In the genomic region with DNA sequence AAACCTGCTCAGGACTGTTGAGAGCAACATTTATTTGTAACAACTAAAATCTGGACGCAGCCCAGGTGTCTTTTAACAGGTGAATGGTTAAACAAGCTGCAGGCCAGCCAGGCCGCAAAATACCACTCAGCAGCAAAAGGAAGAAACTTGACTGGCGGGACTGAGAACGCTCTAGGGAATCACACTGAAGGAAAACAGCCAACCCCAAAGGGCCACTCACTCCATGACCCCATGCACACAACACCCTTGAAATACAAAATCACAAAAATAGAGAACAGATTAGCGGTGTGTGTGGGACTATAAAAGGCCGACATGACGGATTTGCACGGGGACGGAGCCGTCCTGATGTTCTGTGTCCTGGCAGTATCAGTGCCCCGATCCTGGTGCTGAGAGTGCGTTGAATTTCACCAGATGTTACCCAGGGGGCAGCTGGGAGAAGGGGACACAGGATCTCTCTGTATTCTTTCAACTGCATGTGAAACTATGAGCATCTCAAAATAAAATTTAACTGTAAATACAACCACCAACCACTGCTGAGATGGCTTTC, we compare ENCODE assay signal across 8 cellular contexts. TPM values are rescaled to one million over a fixed set of nuclear protein-coding genes. Genes with fewer than 3 reads are reported as not detected.
DNase-seq lines count a peak whose midpoint lies in the region; ATAC-seq and TF ChIP-seq lines count a peak whose summit lies in the region.

No MANE protein-coding gene starts in this region.

- H3K36me3 ChIP-seq in CD4-positive, CD25-positive, alpha-beta regulatory T cell (ENCODE audit: control insufficient read depth, insufficient read depth, low read length) = peaks cover 28% of the 10 kb centered on the region
- peaks cover 4% of the 10 kb centered on the region; the same call in 1 of the 2 replicates for H3K36me3 ChIP-seq in MM.1S (replicated peaks; ENCODE audit: insufficient read depth, low read length)
- peaks cover 30% of the 10 kb centered on the region for H3K36me3 ChIP-seq in endodermal cell (ENCODE audit: control insufficient read depth, insufficient read depth, low read length)
- H3K36me3 ChIP-seq in neutrophil = peaks cover 48% of the 10 kb centered on the region
- H3K36me3 ChIP-seq in effector memory CD4-positive, alpha-beta T cell (ENCODE audit: control insufficient read depth, insufficient read depth, low read length) = peaks cover 30% of the 10 kb centered on the region

- H3K4me3 Mint-ChIP-seq in CD4-positive, CD25-positive, alpha-beta regulatory T cell = peak overlapping the region; percentile 76 to 95 (median 90)
- no peak overlapping the region for H3K4me3 Mint-ChIP-seq in endodermal cell

- H3K27ac Mint-ChIP-seq in CD4-positive, CD25-positive, alpha-beta regulatory T cell = peak overlapping the region; percentile 84 to 96 (median 91)
- H3K27ac Mint-ChIP-seq in endodermal cell = no peak overlapping the region

- 53 to 68% methylated on average over 8 to 12 of the region's 12 CpGs for WGBS in endodermal cell (ENCODE audit: insufficient coverage in 1 of 2, insufficient read length in 1 of 2), 2 experiments

- H3K27ac ChIP-seq in CD4-positive, CD25-positive, alpha-beta regulatory T cell (ENCODE audit: insufficient read depth, low read length, poor library complexity, severe bottlenecking) = no peak overlapping the region
- peak overlapping the region; percentile 97 for H3K27ac ChIP-seq in MM.1S (ENCODE audit: low read length)
- peak overlapping the region; percentile 97 for H3K27ac ChIP-seq in endodermal cell (ENCODE audit: low read depth, low read length)
- H3K27ac ChIP-seq in neutrophil = peak overlapping the region; percentile 93
- H3K27ac ChIP-seq in effector memory CD4-positive, alpha-beta T cell (ENCODE audit: insufficient read depth, low read length, poor library complexity, severe bottlenecking) = no peak overlapping the region

- H3K4me1 Mint-ChIP-seq in CD4-positive, CD25-positive, alpha-beta regulatory T cell = peaks cover 33 to 89% (median 62%) of the 10 kb centered on the region in 4 donors
- H3K4me1 Mint-ChIP-seq in endodermal cell = peaks cover 31% of the 10 kb centered on the region

- no peak for DNase-seq in CD4-positive, CD25-positive, alpha-beta regulatory T cell
- peak; percentile 44 for DNase-seq in MM.1S
- DNase-seq in endodermal cell = peak; percentile 54
- no peak for DNase-seq in NAMALWA (ENCODE audit: low spot score)
- DNase-seq in effector memory CD4-positive, alpha-beta T cell = no peak
- DNase-seq in HuH-7.5 (ENCODE audit: low spot score) = no peak

- peaks cover 26% of the 10 kb centered on the region for H3K36me3 Mint-ChIP-seq in CD4-positive, CD25-positive, alpha-beta regulatory T cell
- H3K36me3 Mint-ChIP-seq in endodermal cell (ENCODE audit: low read depth) = peaks cover 37% of the 10 kb centered on the region

- H3K9ac ChIP-seq in MM.1S (ENCODE audit: low read length) (peak overlapping the region; percentile 94), endodermal cell (ENCODE audit: extremely low read depth, low read length, poor library complexity, severe bottlenecking) (no peak overlapping the region)

- no peak for TF ChIP-seq CTCF in MM.1S (IDR thresholded peaks at IDR 0.05; ENCODE audit: low read length)
- no peak for TF ChIP-seq CTCF in endodermal cell (conservative IDR thresholded peaks at IDR 0.05)
- no peak for TF ChIP-seq CTCF in neutrophil (IDR thresholded peaks at IDR 0.05)

- H3K9me2 ChIP-seq in MM.1S (replicated peaks; ENCODE audit: insufficient read depth, low read length) = no peaks in the 10 kb centered on the region

- peak overlapping the region; percentile 92 for H3K4me2 ChIP-seq in MM.1S (ENCODE audit: low read depth, low read length)

- H3K9me3 ChIP-seq in CD4-positive, CD25-positive, alpha-beta regulatory T cell (ENCODE audit: control insufficient read depth in 2 of 2, low read length in 2 of 2) = no peaks in the 10 kb centered on the region
- H3K9me3 ChIP-seq in MM.1S (replicated peaks; ENCODE audit: insufficient read depth, low read length) (no peaks in the 10 kb centered on the region), endodermal cell (ENCODE audit: control insufficient read depth, low read length) (no peaks in the 10 kb centered on the region), neutrophil (no peaks in the 10 kb centered on the region)
- H3K9me3 ChIP-seq in effector memory CD4-positive, alpha-beta T cell (ENCODE audit: control insufficient read depth, low read length) = no peaks in the 10 kb centered on the region

- no peak for ATAC-seq in CD4-positive, CD25-positive, alpha-beta regulatory T cell (ENCODE audit: low read depth in 2 of 2)
- no peak for ATAC-seq in HG03520 (IDR thresholded peaks at IDR 0.05; ENCODE audit: unreplicated experiment)

- peaks cover 70% of the 10 kb centered on the region for H3K4me1 ChIP-seq in CD4-positive, CD25-positive, alpha-beta regulatory T cell (ENCODE audit: control insufficient read depth, insufficient read depth, low read length, poor library complexity, severe bottlenecking)
- peaks cover 58% of the 10 kb centered on the region for H3K4me1 ChIP-seq in MM.1S (ENCODE audit: low read length)
- peaks cover 11% of the 10 kb centered on the region for H3K4me1 ChIP-seq in endodermal cell (ENCODE audit: control insufficient read depth, insufficient read depth, low read length)
- peaks cover 72 to 73% of the 10 kb centered on the region in 2 experiments for H3K4me1 ChIP-seq in neutrophil (ENCODE audit: control insufficient read depth in 1 of 2, insufficient read depth in 1 of 2, low read depth in 1 of 2, low read length in 1 of 2)
- H3K4me1 ChIP-seq in effector memory CD4-positive, alpha-beta T cell (ENCODE audit: control insufficient read depth, insufficient read depth, low read length, poor library complexity, severe bottlenecking) = peaks cover 45% of the 10 kb centered on the region

- no peaks in the 10 kb centered on the region for H4K20me1 ChIP-seq in MM.1S (ENCODE audit: insufficient read depth, low read length)

- H3K9me3 Mint-ChIP-seq in CD4-positive, CD25-positive, alpha-beta regulatory T cell = no peaks in the 10 kb centered on the region
- no peaks in the 10 kb centered on the region for H3K9me3 Mint-ChIP-seq in endodermal cell

- no peaks in the 10 kb centered on the region for H3K27me3 Mint-ChIP-seq in CD4-positive, CD25-positive, alpha-beta regulatory T cell
- H3K27me3 Mint-ChIP-seq in endodermal cell (ENCODE audit: insufficient read depth) = peaks cover 96% of the 10 kb centered on the region

- H3K79me2 ChIP-seq in MM.1S (ENCODE audit: low read length) = peaks cover 91% of the 10 kb centered on the region

- H3K27me3 ChIP-seq in CD4-positive, CD25-positive, alpha-beta regulatory T cell (ENCODE audit: control insufficient read depth, insufficient read depth, low read length) = no peaks in the 10 kb centered on the region
- H3K27me3 ChIP-seq in MM.1S (replicated peaks; ENCODE audit: insufficient read depth, low read length) (no peaks in the 10 kb centered on the region), endodermal cell (ENCODE audit: control insufficient read depth, insufficient read depth, low read length, poor library complexity, severe bottlenecking) (peaks cover 81% of the 10 kb centered on the region), neutrophil (no peaks in the 10 kb centered on the region)
- H3K27me3 ChIP-seq in effector memory CD4-positive, alpha-beta T cell (replicated peaks; ENCODE audit: control insufficient read depth, insufficient read depth, low read length, poor library complexity, severe bottlenecking) = no peaks in the 10 kb centered on the region

- H2AFZ ChIP-seq in MM.1S (ENCODE audit: low read length) = no peak overlapping the region

- no peak overlapping the region for H3K4me3 ChIP-seq in CD4-positive, CD25-positive, alpha-beta regulatory T cell (ENCODE audit: low read depth, low read length)
- H3K4me3 ChIP-seq in MM.1S (ENCODE audit: low read length) = peak overlapping the region; percentile 59; the same call in 1 of the 2 replicates
- H3K4me3 ChIP-seq in endodermal cell (ENCODE audit: low read length) = no peak overlapping the region
- H3K4me3 ChIP-seq in neutrophil (ENCODE audit: low read depth in 1 of 2, low read length in 1 of 2) = peak overlapping the region; percentile 61 to 64
- H3K4me3 ChIP-seq in effector memory CD4-positive, alpha-beta T cell (ENCODE audit: insufficient read depth, low read depth, low read length, poor library complexity, severe bottlenecking) = no peak overlapping the region

- H3F3A ChIP-seq in MM.1S (ENCODE audit: insufficient read depth, low read length) = peaks cover 69% of the 10 kb centered on the region

RNA-seq across cellular contexts. Expression of a gene that starts 23.0 kb away (rescaled TPM):
- 99.2 TPM for total RNA-seq in CD4-positive, CD25-positive, alpha-beta regulatory T cell
- 10 to 100 TPM; 19.0 to 23.4 (median 20.9) TPM for polyA plus RNA-seq in CD4-positive, CD25-positive, alpha-beta regulatory T cell
- 10 to 100 TPM; 22.7 to 24.1 TPM for total RNA-seq in endodermal cell
- polyA plus RNA-seq in endodermal cell (2013, experiment 1 of 2) = 28.1 TPM
- polyA plus RNA-seq in endodermal cell (2013, experiment 2 of 2) = 28.9 TPM

RNA-seq across cellular contexts. Expression of a gene that starts 37.6 kb away (rescaled TPM):
- total RNA-seq in CD4-positive, CD25-positive, alpha-beta regulatory T cell = 56.0 TPM
- polyA plus RNA-seq in CD4-positive, CD25-positive, alpha-beta regulatory T cell = 1 to 10 TPM; 3.8 to 7.0 (median 4.7) TPM
- 10 to 100 TPM; 24.5 to 24.9 TPM for total RNA-seq in endodermal cell
- polyA plus RNA-seq in endodermal cell (2013, experiment 1 of 2) = 22.0 TPM
- polyA plus RNA-seq in endodermal cell (2013, experiment 2 of 2) = 21.2 TPM

Comparison
In these comparisons a context has a peak if more than half of its experiments do, and no peak if none do; other contexts are left out.
1. DNase-seq: peak in MM.1S (single experiment) and endodermal cell (single experiment); none in CD4-positive, CD25-positive, alpha-beta regulatory T cell (0 of 3), NAMALWA (single experiment), effector memory CD4-positive, alpha-beta T cell (0 of 3) and HuH-7.5 (single experiment).
2. H3K27ac ChIP-seq: peak in MM.1S (single experiment), endodermal cell (single experiment) and neutrophil (single experiment); none in CD4-positive, CD25-positive, alpha-beta regulatory T cell (single experiment) and effector memory CD4-positive, alpha-beta T cell (single experiment).
3. H3K4me3 ChIP-seq: peak in MM.1S (single experiment) and neutrophil (2 of 2); none in CD4-positive, CD25-positive, alpha-beta regulatory T cell (single experiment), endodermal cell (single experiment) and effector memory CD4-positive, alpha-beta T cell (single experiment).